8 cellular contexts compared by ENCODE assay signal in genomic region chr2:118223487-118224136, GRCh38.
DNase-seq lines count a peak whose midpoint lies in the region; ATAC-seq and TF ChIP-seq lines count a peak whose summit lies in the region.

No MANE protein-coding gene starts in this region.

- peaks cover 44 to 95% (median 77%) of the 10 kb centered on the region in 9 donors for H3K27me3 ChIP-seq in heart left ventricle
- peaks cover 63% of the 10 kb centered on the region for H3K27me3 ChIP-seq in HL-60 (ENCODE audit: insufficient read depth, poor library complexity, severe bottlenecking)
- peaks cover 47% of the 10 kb centered on the region for H3K27me3 ChIP-seq in effector memory CD4-positive, alpha-beta T cell (replicated peaks; ENCODE audit: control insufficient read depth, insufficient read depth, low read length, poor library complexity, severe bottlenecking)
- peaks cover 7 to 83% (median 15%) of the 10 kb centered on the region in 3 donors for H3K27me3 ChIP-seq in psoas muscle (ENCODE audit: insufficient read depth in 3 of 3, low read length in 2 of 3)

- TF ChIP-seq CTCF in heart left ventricle (IDR thresholded peaks at IDR 0.05) (no peak), HL-60 (IDR thresholded peaks at IDR 0.05; ENCODE audit: insufficient read depth, low read length) (no peak), psoas muscle (IDR thresholded peaks at IDR 0.05) (no peak)

- H3K36me3 ChIP-seq in heart left ventricle = no peaks in the 10 kb centered on the region
- no peaks in the 10 kb centered on the region for H3K36me3 ChIP-seq in effector memory CD4-positive, alpha-beta T cell (ENCODE audit: control insufficient read depth, insufficient read depth, low read length)
- H3K36me3 ChIP-seq in psoas muscle (ENCODE audit: insufficient read depth in 1 of 2, low read depth in 1 of 2) = no peaks in the 10 kb centered on the region

- intact Hi-C loops in heart left ventricle (cut with DNase I) = loop anchor here in 9 of 10 donors (5.0 to 10.0 kb wide), 3 partner anchors 179 to 634 kb away; no protein-coding TSS in a partner anchor
- intact Hi-C loops in Right ventricle myocardium superior (cut with DNase I) = no loop called here
- intact Hi-C loops in psoas muscle (cut with DNase I) = loop anchor here (2.0 to 10.0 kb wide), 3 partner anchors 531 to 641 kb away; no protein-coding TSS in a partner anchor

- no peak for ATAC-seq in heart left ventricle
- ATAC-seq in Right ventricle myocardium superior (ENCODE audit: poor library complexity) = no peak
- ATAC-seq in psoas muscle = peak in 1 of 4 donors; percentile 50

- WGBS in heart left ventricle, 4 donors = 6 to 11% (median 9%) methylated on average over 30 of the region's 30 CpGs
- WGBS in psoas muscle, 3 donors = 23 to 26% (median 25%) methylated on average over 30 of the region's 30 CpGs

- H3K4me1 ChIP-seq in heart left ventricle = peaks cover 0 to 20% (median 11%) of the 10 kb centered on the region in 12 donors
- H3K4me1 ChIP-seq in effector memory CD4-positive, alpha-beta T cell (ENCODE audit: control insufficient read depth, insufficient read depth, low read length, poor library complexity, severe bottlenecking) = peaks cover 7% of the 10 kb centered on the region
- H3K4me1 ChIP-seq in psoas muscle = peaks cover 11% of the 10 kb centered on the region

- DNase-seq in heart left ventricle (no peak), Right ventricle myocardium superior (no peak), HL-60 (ENCODE audit: low read depth in 1 of 2, low spot score in 1 of 2) (no peak), psoas muscle (no peak), putamen (ENCODE audit: low spot score) (no peak), Ammon's horn (ENCODE audit: low spot score) (no peak)
- no peak for DNase-seq in effector memory CD4-positive, alpha-beta T cell
- DNase-seq in activated CD8-positive, alpha-beta memory T cell treated with anti-CD3 and anti-CD28 coated beads for 24 hours = no peak

- no peak overlapping the region for H3K27ac ChIP-seq in heart left ventricle
- no peak overlapping the region for H3K27ac ChIP-seq in HL-60 (replicated peaks)
- no peak overlapping the region for H3K27ac ChIP-seq in effector memory CD4-positive, alpha-beta T cell (ENCODE audit: insufficient read depth, low read length, poor library complexity, severe bottlenecking)
- peak overlapping the region; percentile 69 for H3K27ac ChIP-seq in psoas muscle

- peak overlapping the region; percentile 16 to 62 (median 41) for H3K4me3 ChIP-seq in heart left ventricle
- H3K4me3 ChIP-seq in HL-60 (replicated peaks; ENCODE audit: insufficient read depth, low read length) = peak overlapping the region; percentile 45
- peak overlapping the region; percentile 65 for H3K4me3 ChIP-seq in effector memory CD4-positive, alpha-beta T cell (ENCODE audit: insufficient read depth, low read depth, low read length, poor library complexity, severe bottlenecking)
- peak overlapping the region; percentile 69 for H3K4me3 ChIP-seq in psoas muscle

- no peaks in the 10 kb centered on the region for H3K9me3 ChIP-seq in heart left ventricle
- H3K9me3 ChIP-seq in effector memory CD4-positive, alpha-beta T cell (ENCODE audit: control insufficient read depth, low read length) = no peaks in the 10 kb centered on the region
- no peaks in the 10 kb centered on the region for H3K9me3 ChIP-seq in psoas muscle

- TF ChIP-seq POLR2A in heart left ventricle (IDR thresholded peaks at IDR 0.05) = no peak
